ENCODE assay signal across 16 cellular contexts in genomic region chr2:30549096-30549495, GRCh38.
"Had no signal": no experiment of that assay in that cellular context is flagged by ENCODE, and none has a peak within 500 bp of the region (broad histone marks: within the 10 kb centered on the region; RNA-seq: fewer than 3 reads in every experiment).

No MANE protein-coding gene starts in this region.

- H2AFZ ChIP-seq: neural progenitor cell had no signal

- H3K9me3 ChIP-seq: ovary had no signal

- H3K9ac ChIP-seq: neural progenitor cell had no signal

- H3K36me3 ChIP-seq: esophagus muscularis mucosa, gastroesophageal sphincter, neural progenitor cell, ovary had no signal

- H3K27ac ChIP-seq: epithelial cell of prostate, esophagus muscularis mucosa, gastroesophageal sphincter, neural progenitor cell, ovary had no signal

- H3K4me3 ChIP-seq: esophagus muscularis mucosa, gastroesophageal sphincter, neural progenitor cell, ovary, smooth muscle cell had no signal

- DNase-seq: effector memory CD4-positive, alpha-beta T cell; glutamatergic neuron; islet precursor cell; mammary epithelial cell; natural killer cell; nucleus accumbens; ovary; right cardiac atrium; stimulated activated CD4-positive, alpha-beta T cell treated with anti-CD3 and anti-CD28 coated beads, Interleukin-2, amount 100 ng/mL, for 48 hours; stimulated activated naive CD4-positive, alpha-beta T cell treated with Interleukin-2 at 50 U/mL for 16 hours had no signal

- H3K27me3 ChIP-seq: esophagus muscularis mucosa, gastroesophageal sphincter, neural progenitor cell, ovary had no signal

- ATAC-seq: gastroesophageal sphincter, left lobe of liver, natural killer cell, right cardiac atrium had no signal

- H3K4me2 ChIP-seq: neural progenitor cell, smooth muscle cell had no signal
